ENCODE assay signal across 25 cellular contexts in the genomic region with DNA sequence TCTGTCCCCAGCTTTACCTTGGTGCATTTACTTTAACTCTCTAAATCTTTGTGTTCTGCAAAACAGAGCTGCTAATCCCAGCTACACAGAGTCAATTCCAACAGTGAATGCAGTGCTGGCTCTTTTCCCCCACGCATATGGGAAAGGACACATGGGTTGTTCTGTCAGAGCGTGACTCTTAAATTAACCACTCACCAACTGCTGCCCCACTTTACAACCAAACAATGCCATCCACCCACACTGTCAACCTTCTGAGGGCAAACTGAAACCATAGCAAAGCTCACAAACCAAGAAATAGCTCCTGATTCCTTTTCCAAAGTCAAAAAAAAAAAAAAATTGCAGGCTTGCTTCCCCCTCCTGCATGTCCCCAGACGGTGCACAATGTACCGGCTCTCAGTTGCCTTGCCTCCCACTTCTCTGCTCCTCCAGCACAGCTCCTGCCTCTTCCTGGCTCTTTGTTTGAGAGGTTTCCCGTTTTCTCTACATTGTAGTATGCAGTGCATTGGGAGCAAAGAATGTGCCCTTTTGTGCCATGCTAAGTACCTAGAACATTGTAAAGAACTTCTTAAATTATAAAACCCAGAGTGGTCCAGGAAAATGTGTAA.
DNase-seq lines count a peak whose midpoint lies in the region; ATAC-seq and TF ChIP-seq lines count a peak whose summit lies in the region.
"Had no signal": no experiment of that assay in that cellular context is flagged by ENCODE, and none has a peak within 500 bp of the region (broad histone marks: within the 10 kb centered on the region; RNA-seq: fewer than 3 reads in every experiment).

No MANE protein-coding gene starts in this region.

- WGBS in stomach, 5 donors, result 56 to 69% (median 58%) methylated on average over 5 of the region's 5 CpGs

- H3K36me3 ChIP-seq in left lung, result no peaks in the 10 kb centered on the region
- H3K36me3 ChIP-seq in stomach, result no peaks in the 10 kb centered on the region
- H3K36me3 ChIP-seq: esophagus squamous epithelium, gastrocnemius medialis, suprapubic skin had no signal

- peaks cover 62% of the 10 kb centered on the region for H3K4me1 Mint-ChIP-seq in brain
- no peaks in the 10 kb centered on the region for H3K4me1 Mint-ChIP-seq in progenitor cell of endocrine pancreas (ENCODE audit: low read depth)
- H3K4me1 Mint-ChIP-seq: activated naive CD8-positive, alpha-beta T cell treated with anti-CD3 and anti-CD28 coated beads, Interleukin-2, amount 50 U/mL, for 24 hours; central memory CD8-positive, alpha-beta T cell; stimulated activated memory B cell treated with anti-CD40 and anti-IgM and Interleukin-4, amounts not matched to agents 10 μg/mL and 1 μg/mL and 100 μg/mL, for 72 hours had no signal

- H3K4me3 Mint-ChIP-seq in brain, result peak overlapping the region in 3 of 5 experiments; percentile 22 to 36 (median 24)
- H3K4me3 Mint-ChIP-seq in progenitor cell of endocrine pancreas (ENCODE audit: low read depth), result no peak overlapping the region
- H3K4me3 Mint-ChIP-seq: activated CD4-positive, alpha-beta memory T cell treated with anti-CD3 and anti-CD28 coated beads for 36 hours; activated naive CD8-positive, alpha-beta T cell treated with anti-CD3 and anti-CD28 coated beads, Interleukin-2, amount 50 U/mL, for 24 hours; activated T-cell treated with anti-CD3 and anti-CD28 coated beads, Interleukin-2, amount 50 U/mL, for 72 hours; central memory CD8-positive, alpha-beta T cell; H9; stimulated activated memory B cell treated with anti-CD40 and anti-IgM and Interleukin-4, amounts not matched to agents 10 μg/mL and 1 μg/mL and 100 μg/mL, for 72 hours had no signal

- H3K27me3 ChIP-seq in left lung (no peaks in the 10 kb centered on the region), stomach (no peaks in the 10 kb centered on the region)
- H3K27me3 ChIP-seq: gastrocnemius medialis, hepatocyte, suprapubic skin had no signal

- H3K27me3 Mint-ChIP-seq in brain (peaks cover 10% of the 10 kb centered on the region), progenitor cell of endocrine pancreas (peaks cover 6% of the 10 kb centered on the region)

- H3K9me3 Mint-ChIP-seq in brain (peaks cover 2 to 7% (median 7%) of the 10 kb centered on the region in 5 experiments), progenitor cell of endocrine pancreas (ENCODE audit: low read depth) (peaks cover 4% of the 10 kb centered on the region)
- H3K9me3 Mint-ChIP-seq: activated naive CD8-positive, alpha-beta T cell treated with anti-CD3 and anti-CD28 coated beads, Interleukin-2, amount 50 U/mL, for 24 hours; central memory CD8-positive, alpha-beta T cell; H9 had no signal

- no peaks in the 10 kb centered on the region for H3K4me1 ChIP-seq in left lung
- peaks cover 0 to 14% (median 2%) of the 10 kb centered on the region in 4 donors for H3K4me1 ChIP-seq in stomach
- H3K4me1 ChIP-seq: gastrocnemius medialis, psoas muscle had no signal

- intact Hi-C loops in left lung (cut with DNase I) (no loop called here), stomach (cut with DNase I; ENCODE audit: low total_unique reads) (no loop called here)

- H3K4me3 ChIP-seq in left lung (no peak overlapping the region), stomach (no peak overlapping the region)
- H3K4me3 ChIP-seq: esophagus squamous epithelium, gastrocnemius medialis, hepatocyte, lung, psoas muscle, suprapubic skin had no signal

- ATAC-seq in left lung (peak; percentile 27), omental fat pad (ENCODE audit: low FRiP score) (no peak)
- ATAC-seq: activated naive CD8-positive, alpha-beta T cell treated with anti-CD3 and anti-CD28 coated beads, Interleukin-2, amount 50 U/mL, for 24 hours; activated T-cell treated with anti-CD3 and anti-CD28 coated beads, Interleukin-2, amount 50 U/mL, for 72 hours; gastrocnemius medialis; psoas muscle; stimulated activated memory B cell treated with anti-CD40 and anti-IgM and Interleukin-4, amounts not matched to agents 10 μg/mL and 1 μg/mL and 100 μg/mL, for 72 hours had no signal

- TF ChIP-seq CTCF in brain (conservative IDR thresholded peaks at IDR 0.05), result no peak
- no peak for TF ChIP-seq CTCF in left lung (IDR thresholded peaks at IDR 0.05)
- TF ChIP-seq CTCF in progenitor cell of endocrine pancreas (IDR thresholded peaks at IDR 0.05; ENCODE audit: unreplicated experiment), result no peak
- no peak for TF ChIP-seq CTCF in omental fat pad (IDR thresholded peaks at IDR 0.05)
- TF ChIP-seq CTCF in stomach (IDR thresholded peaks at IDR 0.05), result no peak

- peaks cover 0 to 4% of the 10 kb centered on the region in 2 donors for H3K9me3 ChIP-seq in left lung
- no peaks in the 10 kb centered on the region for H3K9me3 ChIP-seq in stomach
- H3K9me3 ChIP-seq: esophagus squamous epithelium, gastrocnemius medialis, psoas muscle, suprapubic skin had no signal

- H3K27ac Mint-ChIP-seq in brain (peak overlapping the region in 4 of 5 experiments; percentile 63 to 95 (median 91)), progenitor cell of endocrine pancreas (peak overlapping the region; percentile 5)
- H3K27ac Mint-ChIP-seq: activated CD4-positive, alpha-beta memory T cell treated with anti-CD3 and anti-CD28 coated beads for 36 hours; activated naive CD8-positive, alpha-beta T cell treated with anti-CD3 and anti-CD28 coated beads, Interleukin-2, amount 50 U/mL, for 24 hours; activated T-cell treated with anti-CD3 and anti-CD28 coated beads, Interleukin-2, amount 50 U/mL, for 72 hours; H9; stimulated activated memory B cell treated with anti-CD40 and anti-IgM and Interleukin-4, amounts not matched to agents 10 μg/mL and 1 μg/mL and 100 μg/mL, for 72 hours had no signal

- H3K27ac ChIP-seq in left lung (no peak overlapping the region), stomach (no peak overlapping the region)
- H3K27ac ChIP-seq: esophagus squamous epithelium, gastrocnemius medialis, hepatocyte, psoas muscle, suprapubic skin had no signal

- TF ChIP-seq POLR2A in stomach (IDR thresholded peaks at IDR 0.05), result no peak

- DNase-seq in Ammon's horn (ENCODE audit: low spot score), result peak; percentile 54
- no peak for DNase-seq in left lung
- DNase-seq in progenitor cell of endocrine pancreas (ENCODE audit: low spot score, unreplicated experiment), result no peak
- no peak for DNase-seq in omental fat pad (ENCODE audit: low spot score)
- no peak for DNase-seq in stomach
- DNase-seq in NCI-H2029 treated with DMSO at 0.1 percent for 48 hours (lab: John Stamatoyannopoulos, UW), result no peak
- no peak for DNase-seq in NCI-H1105 (lab: John Stamatoyannopoulos, UW)
- DNase-seq: activated CD4-positive, alpha-beta memory T cell treated with anti-CD3 and anti-CD28 coated beads for 36 hours; activated CD4-positive, CD25-positive, alpha-beta regulatory T cell treated with anti-CD3 and anti-CD28 coated beads, Interleukin-2, amount 50 U/mL, for 72 hours; activated naive CD4-positive, alpha-beta T cell; activated naive CD8-positive, alpha-beta T cell treated with anti-CD3 and anti-CD28 coated beads, Interleukin-2, amount 50 U/mL, for 24 hours; activated T-cell treated with anti-CD3 and anti-CD28 coated beads, Interleukin-2, amount 50 U/mL, for 72 hours; esophagus squamous epithelium; gastrocnemius medialis; H9; Karpas-422; NCI-H1436 treated with DMSO at 0.1 percent for 48 hours; psoas muscle; SHP77 treated with DMSO at 0.1 percent for 48 hours had no signal

- no peak for TF ChIP-seq EP300 in stomach (IDR thresholded peaks at IDR 0.05)

- H3K36me3 Mint-ChIP-seq in brain (peaks cover 3% of the 10 kb centered on the region), progenitor cell of endocrine pancreas (ENCODE audit: insufficient read depth) (no peaks in the 10 kb centered on the region)
- H3K36me3 Mint-ChIP-seq: activated CD4-positive, alpha-beta memory T cell treated with anti-CD3 and anti-CD28 coated beads for 36 hours; stimulated activated memory B cell treated with anti-CD40 and anti-IgM and Interleukin-4, amounts not matched to agents 10 μg/mL and 1 μg/mL and 100 μg/mL, for 72 hours had no signal
